Comparison of ENCODE assay signal across 16 cellular contexts in the genomic region with DNA sequence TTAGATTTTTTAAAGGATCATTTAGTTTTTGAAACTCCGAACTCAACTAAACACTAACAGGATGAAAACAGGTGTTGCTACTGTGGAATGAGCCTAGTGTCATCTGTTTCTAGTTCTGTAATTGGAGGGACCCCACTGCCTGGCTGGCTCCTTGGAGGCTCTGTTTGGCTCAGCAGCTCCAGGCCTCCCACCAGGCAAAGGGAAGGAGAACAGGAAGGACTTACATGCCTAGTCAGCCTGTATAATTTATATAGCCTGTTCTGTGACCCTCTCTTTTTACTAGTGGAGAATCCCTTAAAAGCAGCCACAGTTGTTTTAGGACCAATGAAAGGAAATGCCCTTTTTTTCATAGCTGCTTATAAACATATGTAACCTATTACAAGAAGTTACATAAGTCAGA. TPM values are rescaled to one million over a fixed set of nuclear protein-coding genes. Genes with fewer than 3 reads are reported as not detected.
A peak's percentile ranks its signal among the peaks of the same experiment; 100 is the strongest.
DNase-seq lines count a peak whose midpoint lies in the region; ATAC-seq and TF ChIP-seq lines count a peak whose summit lies in the region.
"Had no signal": no experiment of that assay in that cellular context is flagged by ENCODE, and none has a peak within 500 bp of the region (broad histone marks: within the 10 kb centered on the region; RNA-seq: fewer than 3 reads in every experiment).

No MANE protein-coding gene starts in this region.

- peak overlapping the region in 8 of 11 experiments; percentile 2 to 50 (median 26); a peak in 8 of 22 replicates for H3K9ac ChIP-seq in BLaER1 treated with 17β-estradiol and CSF1 and Interleukin-3, amounts not matched to agents 10 nM and 100 nM

- no peaks in the 10 kb centered on the region for H3K4me1 Mint-ChIP-seq in central memory CD8-positive, alpha-beta T cell
- H3K4me1 Mint-ChIP-seq in Calu3 (ENCODE audit: low read depth, unreplicated experiment) = no peaks in the 10 kb centered on the region
- H3K4me1 Mint-ChIP-seq: CD4-positive, alpha-beta memory T cell had no signal

- no peaks in the 10 kb centered on the region for H3K27me3 ChIP-seq in BLaER1 treated with 17β-estradiol and CSF1 and Interleukin-3, amounts not matched to agents 10 nM and 100 nM

- no peaks in the 10 kb centered on the region for H3K9me3 ChIP-seq in BLaER1 treated with 17β-estradiol and CSF1 and Interleukin-3, amounts not matched to agents 10 nM and 100 nM (replicated peaks in 1 of 11)

- peak overlapping the region; percentile 59 for H3K27ac Mint-ChIP-seq in central memory CD8-positive, alpha-beta T cell (ENCODE audit: low read depth)
- H3K27ac Mint-ChIP-seq in Calu3 (ENCODE audit: unreplicated experiment) = no peak overlapping the region
- H3K27ac Mint-ChIP-seq: B cell had no signal

- no peaks in the 10 kb centered on the region for H4K20me1 ChIP-seq in BLaER1 treated with 17β-estradiol and CSF1 and Interleukin-3, amounts not matched to agents 10 nM and 100 nM

- no peak overlapping the region for H3K4me3 Mint-ChIP-seq in central memory CD8-positive, alpha-beta T cell
- no peak overlapping the region for H3K4me3 Mint-ChIP-seq in Calu3 (ENCODE audit: low read depth, unreplicated experiment)
- H3K4me3 Mint-ChIP-seq: B cell; CD4-positive, alpha-beta memory T cell had no signal

- peak overlapping the region; percentile 48 to 83 (median 71); a peak in 21 of 22 replicates for H3K4me2 ChIP-seq in BLaER1 treated with 17β-estradiol and CSF1 and Interleukin-3, amounts not matched to agents 10 nM and 100 nM

- peak overlapping the region in 10 of 11 experiments; percentile 22 to 78 (median 72); a peak in 19 of 22 replicates for H3K27ac ChIP-seq in BLaER1 treated with 17β-estradiol and CSF1 and Interleukin-3, amounts not matched to agents 10 nM and 100 nM

- intact Hi-C loops in Calu3 (cut with micrococcal nuclease; ENCODE audit: unreplicated experiment) = no loop called here

- ATAC-seq in central memory CD8-positive, alpha-beta T cell (replicated peaks; ENCODE audit: extremely low read depth, poor library complexity, severe bottlenecking) = no peak
- no peak for ATAC-seq in esophagus mucosa

- H3K9me3 Mint-ChIP-seq in central memory CD8-positive, alpha-beta T cell = no peaks in the 10 kb centered on the region
- no peaks in the 10 kb centered on the region for H3K9me3 Mint-ChIP-seq in Calu3 (ENCODE audit: low read depth, unreplicated experiment)
- H3K9me3 Mint-ChIP-seq: CD4-positive, alpha-beta memory T cell had no signal

- CTCF ChIA-PET in Calu3 (lab: Charles Lee) = no interaction called here

- BruUV-seq in Calu3 (replicated peaks; lab: Mats Ljungman, UMichigan) = no TSS peak

- H3K36me3 Mint-ChIP-seq in central memory CD8-positive, alpha-beta T cell (ENCODE audit: insufficient read depth) = peaks cover 57% of the 10 kb centered on the region
- H3K36me3 Mint-ChIP-seq in Calu3 (ENCODE audit: insufficient read depth, unreplicated experiment) = peaks cover 42% of the 10 kb centered on the region

- no peak for DNase-seq in central memory CD8-positive, alpha-beta T cell (ENCODE audit: low spot score in 2 of 2)
- DNase-seq in fibroblast of peridontal ligament (ENCODE audit: extremely low read depth) (peak; percentile 44), Calu3 (no peak), NCI-H2196 treated with DMSO at 0.1 percent for 48 hours (lab: John Stamatoyannopoulos, UW; ENCODE audit: unreplicated experiment) (no peak)
- no peak for DNase-seq in activated effector memory CD4-positive, alpha-beta T cell treated with anti-CD3 and anti-CD28 coated beads, Interleukin-2, amount 50 U/mL, for 16 hours
- DNase-seq: C1 segment of cervical spinal cord; CD4-positive, alpha-beta memory T cell; COR-L47; DMS153; DND-41; GOT3; H7; HCEC 1CT had no signal

- peaks cover 77 to 100% (median 91%) of the 10 kb centered on the region in 11 experiments for H3K36me3 ChIP-seq in BLaER1 treated with 17β-estradiol and CSF1 and Interleukin-3, amounts not matched to agents 10 nM and 100 nM

- H3K4me1 ChIP-seq in BLaER1 treated with 17β-estradiol and CSF1 and Interleukin-3, amounts not matched to agents 10 nM and 100 nM = peaks cover 14 to 39% (median 23%) of the 10 kb centered on the region in 10 experiments

- H3K4me3 ChIP-seq in BLaER1 treated with 17β-estradiol and CSF1 and Interleukin-3, amounts not matched to agents 10 nM and 100 nM = peak overlapping the region in 4 of 10 experiments; percentile 27 to 36 (median 32); a peak in 2 of 20 replicates

- H3K27me3 Mint-ChIP-seq in central memory CD8-positive, alpha-beta T cell = no peaks in the 10 kb centered on the region
- H3K27me3 Mint-ChIP-seq in Calu3 (ENCODE audit: unreplicated experiment) = no peaks in the 10 kb centered on the region
- H3K27me3 Mint-ChIP-seq: B cell; CD4-positive, alpha-beta memory T cell had no signal

- no peak for TF ChIP-seq CTCF in Calu3 (IDR thresholded peaks at IDR 0.05; ENCODE audit: unreplicated experiment)

RNA-seq across cellular contexts. Expression of a gene that starts 21.1 kb away (rescaled TPM):
- total RNA-seq in Calu3 (2022) = 59.6 and 63.4 TPM in 2 replicates
- 21.0 TPM for total RNA-seq in esophagus mucosa

RNA-seq across cellular contexts. Expression of a gene that starts 49.5 kb away (rescaled TPM):
- total RNA-seq in Calu3 (2022) (33.8 and 34.2 TPM in 2 replicates), esophagus mucosa (16.7 TPM)
